ENCODE assay signal across 1 cellular context in genomic region chr15:83062768-83063180, GRCh38.
TF ChIP-seq lines count a peak whose summit lies in the region.

No MANE protein-coding gene starts in this region.

TF ChIP-seq in GM12878, 131 proteins besides CTCF, POLR2A, EP300 and RAD21 (continued from another document):
- peak; percentile 67; the same call in 1 of the 2 replicates for TF ChIP-seq PKNOX1 (IDR thresholded peaks at IDR 0.05)
- no peak for TF ChIP-seq STAT1 (conservative IDR thresholded peaks at IDR 0.05)
- no peak for TF ChIP-seq TCF3 (IDR thresholded peaks at IDR 0.05; ENCODE audit: borderline replicate concordance, insufficient read depth, low read depth, low read length)
- 0 out of 2 replicates have a peak, but pooled peaks have one; percentile 19 for TF ChIP-seq STAT3 (IDR thresholded peaks at IDR 0.05; ENCODE audit: low read depth, low read length)
- TF ChIP-seq MEF2A (IDR thresholded peaks at IDR 0.05; ENCODE audit: insufficient read depth, low read depth, low read length): no peak
TF ChIP-seq in GM12878: peak in this region for 20.
